Comparison of ENCODE assay signal across 8 cellular contexts in genomic region chr4:121307441-121308327, GRCh38.
A peak's percentile ranks its signal among the peaks of the same experiment; 100 is the strongest.
DNase-seq lines count a peak whose midpoint lies in the region; ATAC-seq, FAIRE-seq and TF ChIP-seq lines count a peak whose summit lies in the region.

No MANE protein-coding gene starts in this region.

- no peak overlapping the region for H4K8ac ChIP-seq in H1 (ENCODE audit: extremely low read depth, insufficient read depth, low read length)

- H3K18ac ChIP-seq in H1 (ENCODE audit: extremely low read depth, low read length), result no peak overlapping the region

- no peak overlapping the region for H2AFZ ChIP-seq in H1 (ENCODE audit: low read length)

- no peak overlapping the region for H3K4me3 Mint-ChIP-seq in MCF 10A (ENCODE audit: unreplicated experiment)

- no peaks in the 10 kb centered on the region for H3K36me3 Mint-ChIP-seq in MCF 10A (ENCODE audit: insufficient read depth, unreplicated experiment)

- FAIRE-seq in H54 (lab: Jason Lieb, UNC) (no peak), H1 (lab: Jason Lieb, UNC) (peak; percentile 74), pancreas (lab: Jason Lieb, UNC) (no peak)

- CTCF ChIA-PET in MCF 10A (lab: Yijun Ruan, JAX), result interaction anchor here (0.6 to 2.5 kb wide), 65 partner anchors 9 to 1257 kb away, joined by 3 to 138 read pairs (median 4); no protein-coding TSS in a partner anchor
- CTCF ChIA-PET in H1 (lab: Charles Lee; ENCODE audit: partially characterized antibody), result interaction anchor here (0.6 to 2.5 kb wide), 51 partner anchors 9 to 1211 kb away, joined by 3 to 23 read pairs (median 4); no protein-coding TSS in a partner anchor

- H3K36me3 ChIP-seq in breast epithelium, result no peaks in the 10 kb centered on the region
- no peaks in the 10 kb centered on the region for H3K36me3 ChIP-seq in H1 (ENCODE audit: control insufficient read depth in 2 of 4, insufficient read depth in 4 of 4, low read length in 3 of 4)
- H3K36me3 ChIP-seq in pancreas, result no peaks in the 10 kb centered on the region
- no peaks in the 10 kb centered on the region for H3K36me3 ChIP-seq in tibial nerve

- peak; percentile 94 to 95 for TF ChIP-seq RAD21 in H1 (IDR thresholded peaks at IDR 0.05 in 1 of 2, conservative IDR thresholded peaks at IDR 0.05 in 1 of 2; ENCODE audit: low read depth in 2 of 2, low read length in 2 of 2)

- no peak overlapping the region for H2BK20ac ChIP-seq in H1 (ENCODE audit: low read length)

- intact Hi-C loops in MCF 10A (cut with micrococcal nuclease) (loop anchor here (1.0 to 5.0 kb wide), 4 partner anchors 55 to 1151 kb away; no protein-coding TSS in a partner anchor), breast epithelium (cut with DNase I; ENCODE audit: low total_unique reads) (no loop called here), pancreas (cut with DNase I) (no loop called here)

- no peak overlapping the region for H2BK12ac ChIP-seq in H1 (ENCODE audit: low read depth, low read length)

- H2BK15ac ChIP-seq in H1 (ENCODE audit: low read length), result no peak overlapping the region

- H3K27me3 Mint-ChIP-seq in MCF 10A (ENCODE audit: insufficient read depth, unreplicated experiment), result no peaks in the 10 kb centered on the region

- 37% methylated on average over 5 of the region's 5 CpGs; no CpG with 5 or more reads in 1 of the 2 experiments for WGBS in H1 (ENCODE audit: extremely low coverage in 1 of 2, insufficient coverage in 1 of 2, insufficient read length in 1 of 2, insufficient replicate concordance in 2 of 2, low coverage in 1 of 2, low lambda C conversion rate in 2 of 2, missing lambda C conversion rate in 1 of 2), 2 experiments
- 11 to 13% methylated on average over 5 of the region's 5 CpGs for WGBS in pancreas, 2 donors
- WGBS in tibial nerve, 2 donors, result 30 to 35% methylated on average over 5 of the region's 5 CpGs

- H3K14ac ChIP-seq in H1 (ENCODE audit: insufficient read length), result no peak overlapping the region

- BruUV-seq in MCF 10A (replicated peaks; lab: Mats Ljungman, UMichigan), result no TSS peak

- no peaks in the 10 kb centered on the region for H3K79me2 ChIP-seq in H1 (ENCODE audit: control insufficient read depth in 1 of 2, insufficient read depth in 2 of 2, low read length in 2 of 2)

- H3K4me2 ChIP-seq in H1 (ENCODE audit: insufficient read depth in 1 of 2, low read depth in 2 of 2, low read length in 2 of 2), result no peak overlapping the region

- TF ChIP-seq EP300 in H1 (IDR thresholded peaks at IDR 0.05; ENCODE audit: borderline replicate concordance in 1 of 2, low read depth in 2 of 2, low read length in 2 of 2), result no peak
- no peak for TF ChIP-seq EP300 in tibial nerve (IDR thresholded peaks at IDR 0.05)

- no peak overlapping the region for H2BK120ac ChIP-seq in H1 (replicated peaks; ENCODE audit: low read depth, low read length)

- TF ChIP-seq POLR2A in breast epithelium (IDR thresholded peaks at IDR 0.05) (no peak), H54 (IDR thresholded peaks at IDR 0.05; ENCODE audit: low read depth, low read length) (no peak), H1 (IDR thresholded peaks at IDR 0.05; ENCODE audit: control extremely low read depth in 1 of 2, low read depth in 2 of 2, low read length in 2 of 2) (no peak), tibial nerve (IDR thresholded peaks at IDR 0.05) (no peak)

- no peaks in the 10 kb centered on the region for H3K23me2 ChIP-seq in H1 (ENCODE audit: low read depth, low read length)

- no peak overlapping the region for H4K91ac ChIP-seq in H1 (replicated peaks; ENCODE audit: insufficient read length, low read length)

- H3K9ac ChIP-seq in H1 (replicated peaks in 1 of 4; ENCODE audit: extremely low read depth in 1 of 4, low read depth in 3 of 4, low read length in 3 of 4), result no peak overlapping the region

- peaks cover 10% of the 10 kb centered on the region for H3K4me1 Mint-ChIP-seq in MCF 10A (ENCODE audit: insufficient read depth, unreplicated experiment)

- H3K4me1 ChIP-seq in breast epithelium (no peaks in the 10 kb centered on the region), H1 (replicated peaks in 1 of 4; ENCODE audit: control insufficient read depth in 3 of 4, insufficient read depth in 4 of 4, low read length in 3 of 4) (no peaks in the 10 kb centered on the region), pancreas (peaks cover 0 to 6% (median 0%) of the 10 kb centered on the region in 3 donors), tibial nerve (no peaks in the 10 kb centered on the region)

- no peaks in the 10 kb centered on the region for H3K9me3 ChIP-seq in breast epithelium
- H3K9me3 ChIP-seq in H1 (ENCODE audit: insufficient read depth in 2 of 2, low read depth in 1 of 2, low read length in 1 of 2), result no peaks in the 10 kb centered on the region
- H3K9me3 ChIP-seq in pancreas, result no peaks in the 10 kb centered on the region
- no peaks in the 10 kb centered on the region for H3K9me3 ChIP-seq in tibial nerve

- DNase-seq in MCF 10A (ENCODE audit: unreplicated experiment) (peak; percentile 87), breast epithelium (ENCODE audit: low spot score in 2 of 2) (no peak), H54 (ENCODE audit: insufficient read length, low spot score) (peak; percentile 3), KG1 (lab: John Stamatoyannopoulos, UW) (peak; percentile 8), T-helper 9 cell (peak; percentile 12), H1 (ENCODE audit: low read depth in 1 of 2, low spot score in 2 of 2) (peak in 1 of 2 experiments; percentile 7), pancreas (no peak), tibial nerve (ENCODE audit: low spot score in 2 of 2) (no peak)

- peak overlapping the region; percentile 40 for H3K56ac ChIP-seq in H1 (replicated peaks; ENCODE audit: insufficient read length, low read depth, low read length)

- H3K4me3 ChIP-seq in breast epithelium (no peak overlapping the region), H1 (ENCODE audit: extremely low read depth in 1 of 4, insufficient read depth in 2 of 4, low read depth in 3 of 4, low read length in 4 of 4) (no peak overlapping the region), pancreas (no peak overlapping the region), tibial nerve (no peak overlapping the region)

- POLR2A ChIA-PET in MCF 10A (lab: Yijun Ruan, JAX), result interaction anchor here (0.8 to 1.7 kb wide), 5 partner anchors 21 to 115 kb away, joined by 3 to 10 read pairs (median 5); no protein-coding TSS in a partner anchor
- POLR2A ChIA-PET in H1 (lab: Charles Lee; ENCODE audit: partially characterized antibody), result no interaction called here

- TF ChIP-seq CTCF in MCF 10A (IDR thresholded peaks at IDR 0.05; ENCODE audit: unreplicated experiment) (peak; percentile 79), breast epithelium (IDR thresholded peaks at IDR 0.05) (no peak), H1 (IDR thresholded peaks at IDR 0.05; ENCODE audit: control extremely low read depth in 1 of 3, insufficient read depth in 1 of 3, low read depth in 1 of 3, low read length in 3 of 3) (peak in 2 of 3 experiments; percentile 83 to 85; a peak in 3 of 4 replicates), pancreas (IDR thresholded peaks at IDR 0.05) (peak in 3 of 4 donors; percentile 11 to 21 (median 19)), tibial nerve (IDR thresholded peaks at IDR 0.05) (peak in 1 of 5 experiments; percentile 23)

- no peaks in the 10 kb centered on the region for H3K79me1 ChIP-seq in H1 (ENCODE audit: low read depth, low read length)

- no peak overlapping the region for H4K5ac ChIP-seq in H1 (ENCODE audit: insufficient read length, low read depth, low read length)

- no peak overlapping the region for H3K27ac ChIP-seq in breast epithelium
- no peak overlapping the region for H3K27ac ChIP-seq in H1 (ENCODE audit: low read depth, low read length)
- no peak overlapping the region for H3K27ac ChIP-seq in pancreas
- H3K27ac ChIP-seq in tibial nerve, result no peak overlapping the region

- no peak overlapping the region for H3K23ac ChIP-seq in H1 (ENCODE audit: insufficient read length)

- no peak overlapping the region for H3K27ac Mint-ChIP-seq in MCF 10A (ENCODE audit: low read depth, unreplicated experiment)

- peak in 1 of 4 donors; percentile 73 for ATAC-seq in pancreas

- H2BK5ac ChIP-seq in H1 (ENCODE audit: low read depth, low read length), result no peak overlapping the region

- H2AK5ac ChIP-seq in H1 (ENCODE audit: low read depth, low read length), result no peak overlapping the region

- H3K4ac ChIP-seq in H1 (replicated peaks; ENCODE audit: insufficient read length, low read depth, low read length), result no peak overlapping the region

- no peaks in the 10 kb centered on the region for H4K20me1 ChIP-seq in H1 (replicated peaks in 1 of 2; ENCODE audit: control insufficient read depth in 1 of 2, insufficient read depth in 2 of 2, low read length in 2 of 2)

- H3K27me3 ChIP-seq in breast epithelium (no peaks in the 10 kb centered on the region), H1 (replicated peaks in 1 of 4; ENCODE audit: control insufficient read depth in 3 of 4, extremely low read depth in 1 of 4, insufficient read depth in 3 of 4, low read length in 3 of 4) (no peaks in the 10 kb centered on the region), pancreas (no peaks in the 10 kb centered on the region), tibial nerve (no peaks in the 10 kb centered on the region)

- H3K9me3 Mint-ChIP-seq in MCF 10A (ENCODE audit: unreplicated experiment), result no peaks in the 10 kb centered on the region

TF ChIP-seq in H1, 55 proteins besides CTCF, POLR2A, EP300 and RAD21 (continues in another document):
- TF ChIP-seq RFX5 (IDR thresholded peaks at IDR 0.05; ENCODE audit: borderline replicate concordance, low read depth, low read length), result no peak
- no peak for TF ChIP-seq CTBP2 (IDR thresholded peaks at IDR 0.05; ENCODE audit: borderline replicate concordance, insufficient read depth, insufficient read length, low read length)

Comparison
In these comparisons a context has a peak if more than half of its experiments do, and no peak if none do; other contexts are left out.
1. DNase-seq: peak in MCF 10A (single experiment), H54 (single experiment), KG1 (single experiment) and T-helper 9 cell (single experiment); none in breast epithelium (0 of 2), pancreas (0 of 6) and tibial nerve (0 of 2).
2. CTCF ChIP-seq: peak in MCF 10A (single experiment), H1 (2 of 3) and pancreas (3 of 4); none in breast epithelium (0 of 3).